ENCODE assay signal across 2 cellular contexts in genomic region chr9:104564358-104564757, GRCh38.
TF ChIP-seq lines count a peak whose summit lies in the region.

No MANE protein-coding gene starts in this region.

TF ChIP-seq in H1, 55 proteins besides CTCF, POLR2A, EP300 and RAD21:
- TF ChIP-seq USF2 (IDR thresholded peaks at IDR 0.05; ENCODE audit: low read length) (no peak), ZNF274 (IDR thresholded peaks at IDR 0.05; ENCODE audit: borderline replicate concordance, extremely low read depth, low read length) (no peak), SRF (IDR thresholded peaks at IDR 0.05; ENCODE audit: low read depth, low read length) (no peak), TAF1 (IDR thresholded peaks at IDR 0.05; ENCODE audit: low read depth, low read length) (no peak), E2F6 (IDR thresholded peaks at IDR 0.05) (no peak), RFX5 (IDR thresholded peaks at IDR 0.05; ENCODE audit: borderline replicate concordance, low read depth, low read length) (no peak), RNF2 (IDR thresholded peaks at IDR 0.05; ENCODE audit: borderline replicate concordance, low read depth, low read length, missing control alignments, poor library complexity, severe bottlenecking) (no peak), NANOG (IDR thresholded peaks at IDR 0.05; ENCODE audit: insufficient read depth, low read depth, low read length, poor library complexity, severe bottlenecking) (no peak), HDAC2 (IDR thresholded peaks at IDR 0.05; ENCODE audit: borderline replicate concordance in 1 of 2, low read depth in 2 of 2, low read length in 2 of 2) (no peak), ATF3 (IDR thresholded peaks at IDR 0.05; ENCODE audit: insufficient read depth, low read depth, low read length) (no peak), CTBP2 (IDR thresholded peaks at IDR 0.05; ENCODE audit: borderline replicate concordance, insufficient read depth, insufficient read length, low read length) (no peak), CREB1 (IDR thresholded peaks at IDR 0.05) (no peak), GTF2F1 (IDR thresholded peaks at IDR 0.05; ENCODE audit: borderline replicate concordance, low read depth, low read length) (no peak)

TF ChIP-seq in GM12891, 5 proteins besides CTCF, POLR2A, EP300 and RAD21:
- TF ChIP-seq POU2F2 (IDR thresholded peaks at IDR 0.05; ENCODE audit: low read depth, low read length) (no peak), TAF1 (IDR thresholded peaks at IDR 0.05; ENCODE audit: low read depth, low read length) (no peak), SPI1 (IDR thresholded peaks at IDR 0.05; ENCODE audit: low read depth, low read length) (no peak), POLR2AphosphoS5 (IDR thresholded peaks at IDR 0.05; ENCODE audit: low read depth, low read length) (no peak), PAX5 (IDR thresholded peaks at IDR 0.05; ENCODE audit: insufficient read depth, low read length, severe bottlenecking) (no peak)
